8 cellular contexts compared by ENCODE assay signal in genomic region chr1:155192346-155193274, GRCh38. TPM values are rescaled to one million over a fixed set of nuclear protein-coding genes. Genes with fewer than 3 reads are reported as not detected.
DNase-seq lines count a peak whose midpoint lies in the region; ATAC-seq, FAIRE-seq and TF ChIP-seq lines count a peak whose summit lies in the region.

No MANE protein-coding gene starts in this region.

- ATAC-seq in pancreas = peak; percentile 59 to 72 (median 68)
- no peak for ATAC-seq in GM19328 (IDR thresholded peaks at IDR 0.05; ENCODE audit: unreplicated experiment)
- no peak for ATAC-seq in HG02852 (IDR thresholded peaks at IDR 0.05; ENCODE audit: unreplicated experiment)

- no peaks in the 10 kb centered on the region for H3K9me2 ChIP-seq in Loucy (replicated peaks; ENCODE audit: low read depth, low read length)

- no peak for DNase-seq in CD14-positive monocyte (ENCODE audit: low spot score)
- peak; percentile 65 for DNase-seq in activated CD4-positive, alpha-beta T cell treated with anti-CD3 and anti-CD28 coated beads for 48 hours
- no peak for DNase-seq in foreskin fibroblast
- DNase-seq in pancreas = peak; percentile 80 to 91 (median 84)
- no peak for DNase-seq in SW 1271 (lab: John Stamatoyannopoulos, UW)

- WGBS in pancreas, 2 donors = 7 to 27% methylated on average over 15 to 20 of the region's 20 CpGs

- H3K9me3 Mint-ChIP-seq in CD14-positive monocyte = peaks cover 0 to 7% (median 3%) of the 10 kb centered on the region in 7 donors

- H3K9ac ChIP-seq in Loucy (ENCODE audit: low read depth, low read length, poor library complexity, severe bottlenecking) = peak overlapping the region; percentile 74

- H4K20me1 ChIP-seq in Loucy (ENCODE audit: insufficient read depth, low read length, poor library complexity, severe bottlenecking) = no peaks in the 10 kb centered on the region

- peak overlapping the region; percentile 74 to 94 (median 85) for H3K27ac ChIP-seq in pancreas

- H3K36me3 ChIP-seq in Loucy (ENCODE audit: insufficient read depth, low read length) = no peaks in the 10 kb centered on the region
- no peaks in the 10 kb centered on the region for H3K36me3 ChIP-seq in pancreas

- no peak for FAIRE-seq in pancreas (lab: Jason Lieb, UNC)

- peak overlapping the region; percentile 74 for H3K4me3 ChIP-seq in Loucy (ENCODE audit: low read length, poor library complexity, severe bottlenecking)
- H3K4me3 ChIP-seq in foreskin fibroblast (ENCODE audit: low read depth in 1 of 2, low read length in 2 of 2) = peak overlapping the region; percentile 57 to 68
- H3K4me3 ChIP-seq in pancreas = peak overlapping the region in 3 of 4 donors; percentile 23 to 50 (median 46)

- H3K36me3 Mint-ChIP-seq in CD14-positive monocyte = peaks cover 11 to 19% of the 10 kb centered on the region in 2 donors

- H3K27ac Mint-ChIP-seq in CD14-positive monocyte = peak overlapping the region in 3 of 7 donors; percentile 11 to 90 (median 87)

- H2AFZ ChIP-seq in Loucy (ENCODE audit: low read length) = peak overlapping the region; percentile 96

- no peaks in the 10 kb centered on the region for H3K9me3 ChIP-seq in Loucy (ENCODE audit: insufficient read depth, low read depth, low read length)
- H3K9me3 ChIP-seq in pancreas = no peaks in the 10 kb centered on the region

- peaks cover 23 to 30% (median 27%) of the 10 kb centered on the region in 3 donors for H3K27me3 Mint-ChIP-seq in CD14-positive monocyte (ENCODE audit: low read depth in 3 of 3)

- peak overlapping the region; percentile 93 for H3K4me2 ChIP-seq in Loucy (ENCODE audit: low read depth, low read length, poor library complexity, severe bottlenecking)

- peaks cover 27% of the 10 kb centered on the region for H3K4me1 Mint-ChIP-seq in CD14-positive monocyte

- H3K27me3 ChIP-seq in Loucy (ENCODE audit: insufficient read depth, low read length, poor library complexity, severe bottlenecking) (no peaks in the 10 kb centered on the region), pancreas (no peaks in the 10 kb centered on the region)

- H3K4me1 ChIP-seq in Loucy (ENCODE audit: insufficient read depth, low read length, poor library complexity, severe bottlenecking) (peaks cover 16% of the 10 kb centered on the region), pancreas (peaks cover 9 to 11% (median 10%) of the 10 kb centered on the region in 3 donors)

- H3F3A ChIP-seq in Loucy (ENCODE audit: low read depth) = no peaks in the 10 kb centered on the region

- H3K4me3 Mint-ChIP-seq in CD14-positive monocyte = peak overlapping the region; percentile 81 to 93

- no peak for TF ChIP-seq CTCF in CD14-positive monocyte (IDR thresholded peaks at IDR 0.05)
- TF ChIP-seq CTCF in Loucy (conservative IDR thresholded peaks at IDR 0.05; ENCODE audit: low read length) = no peak
- no peak for TF ChIP-seq CTCF in foreskin fibroblast (IDR thresholded peaks at IDR 0.05; ENCODE audit: low read depth, low read length)
- TF ChIP-seq CTCF in pancreas (IDR thresholded peaks at IDR 0.05) = no peak

- intact Hi-C loops in CD14-positive monocyte (cut with micrococcal nuclease) (no loop called here), pancreas (cut with DNase I) (no loop called here)

- no peaks in the 10 kb centered on the region for H3K79me2 ChIP-seq in Loucy (ENCODE audit: insufficient read depth, low read length)

RNA-seq across cellular contexts. Expression of gene THBS3, which starts 15.1 kb away (rescaled TPM):
- 1 to 10 TPM; 3.2 to 5.3 TPM for polyA plus RNA-seq in CD14-positive monocyte
- 10 to 100 TPM in 5 of 6 donors, 1 to 10 TPM in 1; 9.9 to 31.1 (median 14.6) TPM for total RNA-seq in pancreas
- polyA plus RNA-seq in pancreas = 10 to 100 TPM; 69.1 to 78.6 TPM

RNA-seq across cellular contexts. Expression of gene MTX1, which starts 15.9 kb away (rescaled TPM):
- polyA plus RNA-seq in CD14-positive monocyte (100 to 1,000 TPM in 1 of 2 donors, 10 to 100 TPM in 1; 86.0 to 101 TPM), pancreas (10 to 100 TPM; 34.3 to 36.8 TPM)
- 10 to 100 TPM; 10.7 to 18.4 (median 15.7) TPM for total RNA-seq in pancreas

RNA-seq across cellular contexts. Expression of gene TRIM46, which starts 19.0 kb away (rescaled TPM):
- not detected for polyA plus RNA-seq in CD14-positive monocyte
- under 1 TPM; 0.19 to 0.59 (median 0.33) TPM for total RNA-seq in pancreas
- 1 to 10 TPM; 1.2 to 4.1 TPM for polyA plus RNA-seq in pancreas

RNA-seq across cellular contexts. Expression of gene KRTCAP2, which starts 19.5 kb away (rescaled TPM):
- 100 to 1,000 TPM; 247 to 256 TPM for polyA plus RNA-seq in CD14-positive monocyte
- total RNA-seq in pancreas = 100 to 1,000 TPM in 4 of 6 donors, 10 to 100 TPM in 2; 91.8 to 119 (median 102) TPM
- 100 to 1,000 TPM; 182 to 238 TPM for polyA plus RNA-seq in pancreas

RNA-seq across cellular contexts. Expression of gene DPM3, which starts 52.3 kb away (rescaled TPM):
- polyA plus RNA-seq in CD14-positive monocyte (100 to 1,000 TPM in 1 of 2 donors, 10 to 100 TPM in 1; 99.9 to 141 TPM), pancreas (100 to 1,000 TPM; 211 to 227 TPM)
- 10 to 100 TPM; 39.4 to 46.5 (median 42.3) TPM for total RNA-seq in pancreas

Comparison
In these comparisons a context has a peak if more than half of its experiments do, and no peak if none do; other contexts are left out.
1. DNase-seq: peak in activated CD4-positive, alpha-beta T cell treated with anti-CD3 and anti-CD28 coated beads for 48 hours (single experiment) and pancreas (6 of 6); none in CD14-positive monocyte (single experiment), foreskin fibroblast (0 of 2) and SW 1271 (0 of 2).
2. ATAC-seq: peak in pancreas (4 of 4); none in GM19328 (single experiment) and HG02852 (single experiment).
3. RNA of gene THBS3, which starts 15.1 kb away (polyA plus RNA-seq): 69.1 to 78.6 TPM in pancreas; 3.2 to 5.3 TPM in CD14-positive monocyte; every median in the first group is over 10 times any median in the second.
4. Peak in every context shown above with its lines, with median percentiles within 50 percentile points of each other: H3K4me3 ChIP-seq.